In genomic region chr2:28909655-28910054, GRCh38 we compare ENCODE assay signal across 24 cellular contexts.
"Had no signal": no experiment of that assay in that cellular context is flagged by ENCODE, and none has a peak within 500 bp of the region (broad histone marks: within the 10 kb centered on the region; RNA-seq: fewer than 3 reads in every experiment).

No MANE protein-coding gene starts in this region.

- H3K9me3 ChIP-seq: mucosa of descending colon, neutrophil, psoas muscle, spleen, stomach, thoracic aorta, transverse colon had no signal

- H3K27ac Mint-ChIP-seq: dendritic cell treated with granulocyte-macrophage colony-stimulating factor and Interleukin-4, amounts not matched to agents 40 ng/mL and 50 ng/mL, for 4 days had no signal

- FAIRE-seq: colon, endothelial cell of umbilical vein, islet of Langerhans had no signal

- ATAC-seq: mucosa of descending colon; naive thymus-derived CD8-positive, alpha-beta T cell; psoas muscle; sciatic nerve had no signal

- H3K4me3 Mint-ChIP-seq: dendritic cell treated with granulocyte-macrophage colony-stimulating factor and Interleukin-4, amounts not matched to agents 40 ng/mL and 50 ng/mL, for 4 days; naive thymus-derived CD8-positive, alpha-beta T cell had no signal

- H3K27me3 ChIP-seq: hepatocyte, neutrophil, spleen, stomach, transverse colon had no signal

- H2AFZ ChIP-seq: hepatocyte had no signal

- H3K4me1 ChIP-seq: psoas muscle, transverse colon had no signal

- H3K27me3 Mint-ChIP-seq: dendritic cell treated with granulocyte-macrophage colony-stimulating factor and Interleukin-4, amounts not matched to agents 40 ng/mL and 50 ng/mL, for 4 days; naive thymus-derived CD8-positive, alpha-beta T cell had no signal

- H3K9me3 Mint-ChIP-seq: dendritic cell treated with granulocyte-macrophage colony-stimulating factor and Interleukin-4, amounts not matched to agents 40 ng/mL and 50 ng/mL, for 4 days; naive thymus-derived CD8-positive, alpha-beta T cell had no signal

- H3K27ac ChIP-seq: hepatocyte, neutrophil, psoas muscle, spleen, stomach, thoracic aorta had no signal

- H3K4me3 ChIP-seq: hepatocyte, mucosa of descending colon, psoas muscle, spleen, stomach, thoracic aorta, transverse colon had no signal

- H3K4me2 ChIP-seq: hepatocyte had no signal

- DNase-seq: erythroblast; foreskin melanocyte; head of caudate nucleus; kidney glomerular epithelial cell; mucosa of descending colon; naive thymus-derived CD8-positive, alpha-beta T cell; psoas muscle; retina; spleen; stimulated activated CD4-positive, alpha-beta T cell treated with anti-CD3 and anti-CD28 coated beads, Interleukin-15, amount 100 ng/mL, for 24 hours; stimulated activated CD4-positive, alpha-beta T cell treated with anti-CD3 and anti-CD28 coated beads, Interleukin-1b, Interleukin-23, amount 100 ng/mL, for 48 hours; stimulated activated CD4-positive, alpha-beta T cell treated with anti-CD3 and anti-CD28 coated beads, Interleukin-4, amount 100 ng/mL, for 24 hours; stimulated activated naive CD4-positive, alpha-beta T cell; stomach; substantia nigra; transverse colon had no signal
